ENCODE assay signal across 11 cellular contexts in the genomic region with DNA sequence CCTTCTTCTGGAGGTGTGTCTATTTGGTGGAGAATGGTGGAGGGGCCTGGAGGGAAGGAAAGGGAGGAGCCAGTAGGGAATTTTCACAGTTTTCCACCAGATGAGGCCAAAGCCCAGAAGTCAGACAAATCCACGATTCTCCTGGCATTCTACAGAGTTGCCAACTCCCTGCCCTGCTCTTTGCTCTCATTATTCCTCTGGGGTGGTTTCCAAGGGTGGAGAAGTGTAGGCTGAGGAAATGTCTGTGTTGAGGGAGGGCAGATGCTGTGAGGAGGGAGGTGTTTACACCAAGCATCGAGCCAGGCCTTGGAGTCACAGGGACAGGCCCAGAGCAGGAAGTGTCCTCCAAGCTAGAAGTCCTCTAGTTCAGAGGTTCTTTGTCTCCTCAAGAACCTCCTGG.
A peak's percentile ranks its signal among the peaks of the same experiment; 100 is the strongest.
DNase-seq lines count a peak whose midpoint lies in the region; ATAC-seq, FAIRE-seq and TF ChIP-seq lines count a peak whose summit lies in the region.
"Had no signal": no experiment of that assay in that cellular context is flagged by ENCODE, and none has a peak within 500 bp of the region (broad histone marks: within the 10 kb centered on the region; RNA-seq: fewer than 3 reads in every experiment).

No MANE protein-coding gene starts in this region.

- 0 out of 2 replicates have a peak overlapping the region, but pooled peaks have one; percentile 12 for H3K27ac Mint-ChIP-seq in WTC11

- H3K4me1 ChIP-seq in pancreas: no peaks in the 10 kb centered on the region

- no peaks in the 10 kb centered on the region for H3K36me3 Mint-ChIP-seq in WTC11

- intact Hi-C loops in pancreas (cut with DNase I): loop anchor here in 2 of 3 donors (5.0 to 10.0 kb wide), 3 partner anchors 157 to 535 kb away; no protein-coding TSS in a partner anchor

- 37 to 46% methylated on average over 2 of the region's 2 CpGs for WGBS in pancreas, 2 donors

- H3K27me3 Mint-ChIP-seq in WTC11 (ENCODE audit: low read depth): no peaks in the 10 kb centered on the region; the same call in 1 of the 2 replicates

- no peaks in the 10 kb centered on the region for H3K9me3 ChIP-seq in pancreas

- peaks cover 61% of the 10 kb centered on the region for H3K4me1 Mint-ChIP-seq in WTC11

- H3K36me3 ChIP-seq in pancreas: no peaks in the 10 kb centered on the region

- H3K4me3 ChIP-seq in foreskin fibroblast (ENCODE audit: low read depth in 1 of 2, low read length in 2 of 2): no peak overlapping the region
- H3K4me3 ChIP-seq in pancreas: no peak overlapping the region

- no peaks in the 10 kb centered on the region for H3K27me3 ChIP-seq in pancreas

- DNase-seq in AG20443 (ENCODE audit: low spot score) (peak; percentile 31), WTC11 (ENCODE audit: low spot score) (no peak), foreskin fibroblast (peak; percentile 18 to 56), pancreas (no peak), globus pallidus (ENCODE audit: low spot score) (no peak), GF-D8 (lab: John Stamatoyannopoulos, UW) (no peak), EL (no peak)
- DNase-seq in activated effector memory CD4-positive, alpha-beta T cell treated with anti-CD3 and anti-CD28 coated beads, Interleukin-2, amount 50 U/mL, for 16 hours: no peak
- DNase-seq: activated gamma-delta T cell; NK-92 treated with Interleukin-12 subunit alpha and Interleukin-12 subunit beta, amount 100 ng/mL, for 24 hours had no signal

- H3K27ac ChIP-seq in pancreas: peak overlapping the region in 2 of 4 donors; percentile 17 to 35
- H3K27ac ChIP-seq: epithelial cell of prostate had no signal

- CTCF ChIA-PET in WTC11 (lab: Charles Lee): interaction anchor here (0.6 to 7.0 kb wide), 22 partner anchors 18 to 297 kb away, joined by 3 to 188 read pairs (median 12); partner anchors contain the start of gene AFTPH

- no peak for ATAC-seq in WTC11
- ATAC-seq in pancreas: peak in 3 of 4 donors; percentile 27 to 50 (median 29)

- H3K4me3 Mint-ChIP-seq in WTC11: no peak overlapping the region

- no peak for FAIRE-seq in pancreas (lab: Jason Lieb, UNC)

- no peaks in the 10 kb centered on the region for H3K9me3 Mint-ChIP-seq in WTC11

- POLR2A ChIA-PET in WTC11 (lab: Charles Lee): no interaction called here

- TF ChIP-seq CTCF in WTC11 (IDR thresholded peaks at IDR 0.05) (no peak), foreskin fibroblast (IDR thresholded peaks at IDR 0.05; ENCODE audit: low read depth, low read length) (no peak), pancreas (IDR thresholded peaks at IDR 0.05) (no peak)

TF ChIP-seq in WTC11, 78 proteins besides CTCF, POLR2A, EP300 and RAD21:
- TF ChIP-seq, protein P1, sequence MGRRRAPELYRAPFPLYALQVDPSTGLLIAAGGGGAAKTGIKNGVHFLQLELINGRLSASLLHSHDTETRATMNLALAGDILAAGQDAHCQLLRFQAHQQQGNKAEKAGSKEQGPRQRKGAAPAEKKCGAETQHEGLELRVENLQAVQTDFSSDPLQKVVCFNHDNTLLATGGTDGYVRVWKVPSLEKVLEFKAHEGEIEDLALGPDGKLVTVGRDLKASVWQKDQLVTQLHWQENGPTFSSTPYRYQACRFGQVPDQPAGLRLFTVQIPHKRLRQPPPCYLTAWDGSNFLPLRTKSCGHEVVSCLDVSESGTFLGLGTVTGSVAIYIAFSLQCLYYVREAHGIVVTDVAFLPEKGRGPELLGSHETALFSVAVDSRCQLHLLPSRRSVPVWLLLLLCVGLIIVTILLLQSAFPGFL (CRISPR knock-in tag; IDR thresholded peaks at IDR 0.05; ENCODE audit: borderline replicate concordance): no peak
- TF ChIP-seq, protein P2, sequence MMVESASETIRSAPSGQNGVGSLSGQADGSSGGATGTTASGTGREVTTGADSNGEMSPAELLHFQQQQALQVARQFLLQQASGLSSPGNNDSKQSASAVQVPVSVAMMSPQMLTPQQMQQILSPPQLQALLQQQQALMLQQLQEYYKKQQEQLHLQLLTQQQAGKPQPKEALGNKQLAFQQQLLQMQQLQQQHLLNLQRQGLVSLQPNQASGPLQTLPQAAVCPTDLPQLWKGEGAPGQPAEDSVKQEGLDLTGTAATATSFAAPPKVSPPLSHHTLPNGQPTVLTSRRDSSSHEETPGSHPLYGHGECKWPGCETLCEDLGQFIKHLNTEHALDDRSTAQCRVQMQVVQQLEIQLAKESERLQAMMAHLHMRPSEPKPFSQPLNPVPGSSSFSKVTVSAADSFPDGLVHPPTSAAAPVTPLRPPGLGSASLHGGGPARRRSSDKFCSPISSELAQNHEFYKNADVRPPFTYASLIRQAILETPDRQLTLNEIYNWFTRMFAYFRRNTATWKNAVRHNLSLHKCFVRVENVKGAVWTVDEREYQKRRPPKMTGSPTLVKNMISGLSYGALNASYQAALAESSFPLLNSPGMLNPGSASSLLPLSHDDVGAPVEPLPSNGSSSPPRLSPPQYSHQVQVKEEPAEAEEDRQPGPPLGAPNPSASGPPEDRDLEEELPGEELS (CRISPR knock-in tag; IDR thresholded peaks at IDR 0.05): no peak
- TF ChIP-seq RORB (CRISPR knock-in tag; IDR thresholded peaks at IDR 0.05): no peak

Comparison
In these comparisons a context has a peak if more than half of its experiments do, and no peak if none do; other contexts are left out.
1. DNase-seq: peak in AG20443 (single experiment) and foreskin fibroblast (2 of 2); none in WTC11 (single experiment), pancreas (0 of 6), activated effector memory CD4-positive, alpha-beta T cell treated with anti-CD3 and anti-CD28 coated beads, Interleukin-2, amount 50 U/mL, for 16 hours (single experiment), globus pallidus (single experiment), GF-D8 (single experiment) and EL (single experiment).